ENCODE assay signal across 23 cellular contexts in genomic region chr3:169686874-169687273, GRCh38. TPM values are rescaled to one million over a fixed set of nuclear protein-coding genes. Genes with fewer than 3 reads are reported as not detected.
"Had no signal": no experiment of that assay in that cellular context is flagged by ENCODE, and none has a peak within 500 bp of the region (broad histone marks: within the 10 kb centered on the region; RNA-seq: fewer than 3 reads in every experiment).

No MANE protein-coding gene starts in this region.

- H3K4me1 ChIP-seq: heart right ventricle, neural progenitor cell, upper lobe of right lung had no signal

- H3K4me3 ChIP-seq: cardiac muscle cell, heart right ventricle, lung, neural progenitor cell, upper lobe of right lung had no signal

- H3K36me3 ChIP-seq: cardiac muscle cell, heart right ventricle, neural progenitor cell, upper lobe of right lung had no signal

- DNase-seq: activated B cell treated with CpG ODN at 0.5 μM for 24 hours; activated CD4-positive, alpha-beta T cell treated with anti-CD3 and anti-CD28 coated beads for 36 hours; activated CD4-positive, alpha-beta T cell treated with anti-CD3 and anti-CD28 coated beads, Interleukin-2, amount 50 U/mL, for 48 hours; activated CD8-positive, alpha-beta memory T cell treated with anti-CD3 and anti-CD28 coated beads, Interleukin-2, amount 50 U/mL, for 48 hours; activated naive CD4-positive, alpha-beta T cell treated with Interleukin-2 at 50 U/mL for 16 hours; activated T-cell treated with anti-CD3 and anti-CD28 coated beads, Interleukin-2, amount 50 U/mL, for 4 hours; amygdala; effector CD4-positive, alpha-beta T cell; foreskin fibroblast; heart right ventricle; naive thymus-derived CD8-positive, alpha-beta T cell; retina; stimulated activated CD4-positive, alpha-beta T cell treated with anti-CD3 and anti-CD28 coated beads, Interleukin-4, amount 100 ng/mL, for 24 hours; stimulated activated naive CD4-positive, alpha-beta T cell treated with Interleukin-2 at 50 U/mL for 16 hours; T1000; upper lobe of right lung had no signal

- H3K9me3 ChIP-seq: heart right ventricle, upper lobe of right lung had no signal

- ATAC-seq: activated CD4-positive, alpha-beta T cell treated with anti-CD3 and anti-CD28 coated beads for 36 hours; activated T-cell treated with anti-CD3 and anti-CD28 coated beads, Interleukin-2, amount 50 U/mL, for 4 hours; naive thymus-derived CD8-positive, alpha-beta T cell; upper lobe of right lung had no signal

- H3K4me2 ChIP-seq: neural progenitor cell had no signal

- H3K27ac ChIP-seq: cardiac muscle cell, heart right ventricle, neural progenitor cell, upper lobe of right lung had no signal

- FAIRE-seq: endometrium, keratinocyte had no signal

- H2AFZ ChIP-seq: neural progenitor cell had no signal

- H3K9ac ChIP-seq: neural progenitor cell had no signal

- H3K27me3 ChIP-seq: cardiac muscle cell, heart right ventricle, neural progenitor cell, upper lobe of right lung had no signal

RNA-seq across cellular contexts. Expression of gene MECOM, which starts 23.4 kb away (rescaled TPM):
- total RNA-seq: activated CD4-positive, alpha-beta T cell treated with anti-CD3 and anti-CD28 coated beads for 36 hours; activated CD8-positive, alpha-beta memory T cell treated with anti-CD3 and anti-CD28 coated beads for 36 hours; activated T-helper 2 cell treated with anti-CD3 and anti-CD28 coated beads, Interferon-gamma antibody, Interleukin-2, Interleukin-4, amounts not matched to agents 10 μg/mL and 5 μg/mL and 100 μg/mL, durations not matched to agents 14 hours and 24 hours and 36 hours; naive thymus-derived CD8-positive, alpha-beta T cell had no signal
- polyA plus RNA-seq: naive thymus-derived CD8-positive, alpha-beta T cell had no signal
